8 cellular contexts compared by ENCODE assay signal in genomic region chr3:87227835-87228144, GRCh38. TPM values are rescaled to one million over a fixed set of nuclear protein-coding genes. Genes with fewer than 3 reads are reported as not detected.
A peak's percentile ranks its signal among the peaks of the same experiment; 100 is the strongest.
DNase-seq lines count a peak whose midpoint lies in the region; ATAC-seq, FAIRE-seq and TF ChIP-seq lines count a peak whose summit lies in the region.

No MANE protein-coding gene starts in this region.

- H3K4me1 Mint-ChIP-seq in T-helper 2 cell treated with Interferon-gamma antibody and Interleukin-4, amounts not matched to agents 5 μg/mL and 100 μg/mL, for 36 hours (ENCODE audit: low read depth): peaks cover 17% of the 10 kb centered on the region
- peaks cover 29 to 52% (median 48%) of the 10 kb centered on the region in 3 donors for H3K4me1 Mint-ChIP-seq in naive B cell

- peaks cover 24% of the 10 kb centered on the region for H3K27me3 Mint-ChIP-seq in T-helper 2 cell treated with Interferon-gamma antibody and Interleukin-4, amounts not matched to agents 5 μg/mL and 100 μg/mL, for 36 hours (ENCODE audit: low read depth)
- peaks cover 3 to 14% (median 12%) of the 10 kb centered on the region in 3 donors for H3K27me3 Mint-ChIP-seq in naive B cell

- H3K27ac Mint-ChIP-seq in T-helper 2 cell treated with Interferon-gamma antibody and Interleukin-4, amounts not matched to agents 5 μg/mL and 100 μg/mL, for 36 hours: peak overlapping the region; percentile 96
- H3K27ac Mint-ChIP-seq in naive B cell: peak overlapping the region; percentile 99 to 100 (median 100)

- H3K27me3 ChIP-seq in HL-60 (ENCODE audit: insufficient read depth, poor library complexity, severe bottlenecking): no peaks in the 10 kb centered on the region
- H3K27me3 ChIP-seq in bronchial epithelial cell (ENCODE audit: control insufficient read depth, insufficient read depth, low read length): no peaks in the 10 kb centered on the region

- no peak for FAIRE-seq in bronchial epithelial cell (lab: Jason Lieb, UNC)

- ATAC-seq in naive B cell (ENCODE audit: low read depth in 2 of 2) (no peak), HG02588 (IDR thresholded peaks at IDR 0.05; ENCODE audit: unreplicated experiment) (no peak)

- peak overlapping the region; percentile 62 for H3K4me3 ChIP-seq in HL-60 (replicated peaks; ENCODE audit: insufficient read depth, low read length)
- peak overlapping the region; percentile 99 for H3K4me3 ChIP-seq in bronchial epithelial cell (ENCODE audit: low read depth, low read length)

- no peak for DNase-seq in T-helper 2 cell treated with Interferon-gamma antibody and Interleukin-4, amounts not matched to agents 5 μg/mL and 100 μg/mL, for 36 hours (ENCODE audit: low spot score)
- DNase-seq in T-helper 2 cell (no peak), HL-60 (ENCODE audit: low read depth in 1 of 2, low spot score in 1 of 2) (no peak), bronchial epithelial cell (ENCODE audit: low read depth) (no peak), naive B cell (no peak), NCI-H526 (lab: John Stamatoyannopoulos, UW) (no peak), NCI-H1417 (lab: John Stamatoyannopoulos, UW) (no peak)

- peak overlapping the region; percentile 80 for H3K27ac ChIP-seq in HL-60 (replicated peaks)

- H3K9me3 Mint-ChIP-seq in T-helper 2 cell treated with Interferon-gamma antibody and Interleukin-4, amounts not matched to agents 5 μg/mL and 100 μg/mL, for 36 hours: no peaks in the 10 kb centered on the region
- peaks cover 0 to 4% (median 3%) of the 10 kb centered on the region in 7 donors for H3K9me3 Mint-ChIP-seq in naive B cell

- peaks cover 3% of the 10 kb centered on the region for H3K36me3 Mint-ChIP-seq in T-helper 2 cell treated with Interferon-gamma antibody and Interleukin-4, amounts not matched to agents 5 μg/mL and 100 μg/mL, for 36 hours (ENCODE audit: low read depth)
- H3K36me3 Mint-ChIP-seq in naive B cell: peaks cover 0 to 15% of the 10 kb centered on the region in 2 donors

- peak overlapping the region; percentile 96 for H3K4me3 Mint-ChIP-seq in T-helper 2 cell treated with Interferon-gamma antibody and Interleukin-4, amounts not matched to agents 5 μg/mL and 100 μg/mL, for 36 hours
- H3K4me3 Mint-ChIP-seq in naive B cell: peak overlapping the region; percentile 99 to 100 (median 100)

- TF ChIP-seq CTCF in HL-60 (IDR thresholded peaks at IDR 0.05; ENCODE audit: insufficient read depth, low read length) (no peak), bronchial epithelial cell (IDR thresholded peaks at IDR 0.05; ENCODE audit: insufficient read depth, low read length, severe bottlenecking) (no peak)

- no peaks in the 10 kb centered on the region for H3K36me3 ChIP-seq in bronchial epithelial cell (ENCODE audit: control insufficient read depth, insufficient read depth, low read length)

RNA-seq across cellular contexts. Expression of gene CHMP2B, which starts 0.7 kb away (rescaled TPM):
- total RNA-seq in bronchial epithelial cell: 27.4 and 31.5 TPM in 2 replicates
- 10 to 100 TPM; 50.3 to 87.0 (median 69.8) TPM for polyA plus RNA-seq in naive B cell (ENCODE audit: low read depth in 6 of 6)

RNA-seq across cellular contexts. Expression of gene POU1F1, which starts 48.6 kb away (rescaled TPM):
- not detected in 2 replicates for total RNA-seq in bronchial epithelial cell
- not detected for polyA plus RNA-seq in naive B cell (ENCODE audit: low read depth in 6 of 6)
